ENCODE assay signal across 8 cellular contexts in the genomic region with DNA sequence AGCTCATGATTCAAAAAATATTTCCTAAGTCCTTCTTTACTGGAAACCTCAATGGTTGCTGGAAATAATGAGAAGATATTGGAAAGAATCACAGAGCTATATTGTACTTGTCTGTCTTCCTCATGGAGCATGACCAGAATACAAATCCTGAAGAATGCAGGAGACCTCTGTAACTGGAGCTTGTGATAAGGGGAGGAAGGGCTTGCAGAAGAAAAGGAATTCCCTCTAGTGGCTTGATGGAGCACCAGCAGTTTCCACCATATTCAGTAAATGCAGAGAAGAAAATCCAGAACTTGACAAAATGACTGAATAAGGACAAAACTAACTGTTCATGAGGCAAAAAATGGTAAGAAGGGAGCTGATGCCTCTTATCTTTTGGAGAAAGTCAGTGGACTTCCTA.
DNase-seq lines count a peak whose midpoint lies in the region; ATAC-seq and TF ChIP-seq lines count a peak whose summit lies in the region.

No MANE protein-coding gene starts in this region.

- H3K27me3 ChIP-seq in RWPE2 (ENCODE audit: insufficient read depth, poor library complexity, severe bottlenecking): no peaks in the 10 kb centered on the region
- no peaks in the 10 kb centered on the region for H3K27me3 ChIP-seq in transverse colon

- ATAC-seq in RWPE2 (ENCODE audit: low read depth) (peak; percentile 68; the same call in 2 of the 3 replicates), HG02763 (IDR thresholded peaks at IDR 0.05; ENCODE audit: unreplicated experiment) (no peak), Right ventricle myocardium superior (ENCODE audit: poor library complexity) (no peak)
- no peak for ATAC-seq in activated CD4-positive, CD25-positive, alpha-beta regulatory T cell treated with anti-CD3 and anti-CD28 coated beads, Interleukin-2, amount 50 U/mL, for 24 hours

- TF ChIP-seq POLR2A in transverse colon (IDR thresholded peaks at IDR 0.05): no peak

- H3K36me3 ChIP-seq in RWPE2 (ENCODE audit: low read depth) (no peaks in the 10 kb centered on the region), transverse colon (no peaks in the 10 kb centered on the region)

- H3K4me1 ChIP-seq in RWPE2 (ENCODE audit: insufficient read depth, poor library complexity, severe bottlenecking) (no peaks in the 10 kb centered on the region), transverse colon (no peaks in the 10 kb centered on the region)

- H3K27ac ChIP-seq in RWPE2 (ENCODE audit: poor library complexity, severe bottlenecking) (no peak overlapping the region), transverse colon (no peak overlapping the region)

- intact Hi-C loops in transverse colon (cut with DNase I; ENCODE audit: low total_unique reads) (no loop called here), Right ventricle myocardium superior (cut with DNase I) (no loop called here)

- H3K4me3 ChIP-seq in HFF-Myc (replicated peaks; ENCODE audit: low read depth, low read length) (no peak overlapping the region), RWPE2 (ENCODE audit: severe bottlenecking) (no peak overlapping the region), transverse colon (no peak overlapping the region)

- TF ChIP-seq EP300 in transverse colon (IDR thresholded peaks at IDR 0.05; ENCODE audit: low read depth): no peak

- no peaks in the 10 kb centered on the region for H3K9me3 ChIP-seq in RWPE2 (ENCODE audit: severe bottlenecking)
- no peaks in the 10 kb centered on the region for H3K9me3 ChIP-seq in transverse colon

- in situ Hi-C loops in transverse colon (cut with MboI; ENCODE audit: low pct_ligation_motif_present in 1 of 4, low pct_unique_long_range_greater_than_20kb in 1 of 4, low sequenced_read_pairs in 3 of 4): no loop called here

- DNase-seq in DMS 273 (lab: John Stamatoyannopoulos, UW; ENCODE audit: unreplicated experiment) (peak; percentile 40), HFF-Myc (ENCODE audit: extremely low read depth, low read depth) (no peak), RWPE2 (ENCODE audit: low spot score) (no peak), globus pallidus (ENCODE audit: low spot score) (peak; percentile 89), transverse colon (no peak), Right ventricle myocardium superior (no peak)

- TF ChIP-seq CTCF in HFF-Myc (IDR thresholded peaks at IDR 0.05; ENCODE audit: low read depth, low read length, missing control alignments) (peak; percentile 35), RWPE2 (IDR thresholded peaks at IDR 0.05; ENCODE audit: poor library complexity, severe bottlenecking) (peak; percentile 61), transverse colon (IDR thresholded peaks at IDR 0.05) (peak in 4 of 5 experiments; percentile 12 to 36 (median 31))

Comparison
In these comparisons a context has a peak if more than half of its experiments do, and no peak if none do; other contexts are left out.
1. DNase-seq: peak in DMS 273 (single experiment) and globus pallidus (single experiment); none in HFF-Myc (single experiment), RWPE2 (single experiment), transverse colon (single experiment) and Right ventricle myocardium superior (single experiment).
2. Peak in every context shown above with its lines, with median percentiles within 50 percentile points of each other: CTCF ChIP-seq.